In the genomic region with DNA sequence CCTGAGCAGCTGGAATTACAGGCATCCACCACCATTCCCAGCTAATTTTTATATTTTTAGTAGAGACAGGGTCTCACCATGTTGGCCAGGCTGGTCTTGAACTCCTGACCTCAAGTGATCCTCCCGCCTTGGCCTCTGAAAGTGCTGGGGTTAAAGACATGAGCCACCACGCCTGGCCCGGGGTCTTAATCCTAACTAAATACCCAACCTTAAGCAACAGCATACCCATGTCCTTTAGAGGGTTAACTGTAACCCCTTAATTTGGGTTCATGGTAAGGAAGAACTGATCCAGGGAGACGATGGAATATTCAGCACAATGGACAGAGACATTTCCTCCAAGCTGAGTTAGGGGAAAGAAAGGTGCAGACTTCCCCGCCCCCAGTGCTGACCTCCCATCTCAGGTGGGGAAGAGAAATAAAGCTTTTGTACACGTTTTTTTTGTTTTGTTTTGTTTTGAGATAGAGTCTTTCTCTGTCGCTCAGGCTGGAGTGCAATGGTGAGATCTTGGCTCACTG, we compare ENCODE assay signal across 1 cellular context.
TF ChIP-seq lines count a peak whose summit lies in the region.

No MANE protein-coding gene starts in this region.

TF ChIP-seq in GM23338, 12 proteins besides CTCF, POLR2A, EP300 and RAD21 (continued from another document):
- TF ChIP-seq NANOG (IDR thresholded peaks at IDR 0.05; ENCODE audit: borderline replicate concordance): no peak
